ENCODE assay signal across 1 cellular context in the genomic region with DNA sequence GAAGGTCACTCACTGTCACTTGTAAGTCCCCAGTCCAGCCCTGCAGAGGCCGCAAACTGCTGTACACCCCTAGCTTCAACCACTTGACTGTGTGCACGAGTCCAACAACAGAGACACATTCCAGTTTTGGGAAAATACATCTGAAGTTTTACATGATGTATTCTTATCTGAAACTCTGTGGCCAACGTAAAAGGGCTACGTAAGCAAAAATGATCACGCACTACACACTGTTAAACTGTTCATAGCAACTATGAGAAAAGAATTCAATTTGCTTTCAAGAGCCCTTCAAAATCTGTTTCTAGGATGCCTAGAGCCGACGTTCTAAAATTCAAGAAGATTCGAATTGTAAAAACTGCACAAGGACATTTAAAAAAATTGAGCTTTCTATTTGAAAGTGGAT.
TF ChIP-seq lines count a peak whose summit lies in the region.

No MANE protein-coding gene starts in this region.

TF ChIP-seq in HepG2, 621 proteins besides CTCF, POLR2A, EP300 and RAD21:
- TF ChIP-seq, protein P1, sequence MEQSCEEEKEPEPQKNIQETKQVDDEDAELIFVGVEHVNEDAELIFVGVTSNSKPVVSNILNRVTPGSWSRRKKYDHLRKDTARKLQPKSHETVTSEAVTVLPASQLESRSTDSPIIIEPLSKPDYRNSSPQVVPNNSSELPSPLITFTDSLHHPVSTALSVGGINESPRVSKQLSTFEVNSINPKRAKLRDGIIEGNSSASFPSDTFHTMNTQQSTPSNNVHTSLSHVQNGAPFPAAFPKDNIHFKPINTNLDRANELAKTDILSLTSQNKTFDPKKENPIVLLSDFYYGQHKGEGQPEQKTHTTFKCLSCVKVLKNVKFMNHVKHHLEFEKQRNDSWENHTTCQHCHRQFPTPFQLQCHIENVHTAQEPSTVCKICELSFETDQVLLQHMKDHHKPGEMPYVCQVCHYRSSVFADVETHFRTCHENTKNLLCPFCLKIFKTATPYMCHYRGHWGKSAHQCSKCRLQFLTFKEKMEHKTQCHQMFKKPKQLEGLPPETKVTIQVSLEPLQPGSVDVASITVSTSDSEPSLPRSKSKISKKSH (CRISPR knock-in tag; IDR thresholded peaks at IDR 0.05; ENCODE audit: borderline replicate concordance), result no peak
- TF ChIP-seq KLF12 (CRISPR knock-in tag; IDR thresholded peaks at IDR 0.05; ENCODE audit: borderline replicate concordance) (no peak), EHMT2 (IDR thresholded peaks at IDR 0.05; ENCODE audit: borderline replicate concordance, low read depth, low read length) (no peak), ZNF567 (CRISPR knock-in tag; IDR thresholded peaks at IDR 0.05; ENCODE audit: borderline replicate concordance) (no peak), ZNF761 (CRISPR knock-in tag; conservative IDR thresholded peaks at IDR 0.05) (no peak), ZNF24 (IDR thresholded peaks at IDR 0.05) (no peak), ZNF713 (CRISPR knock-in tag; IDR thresholded peaks at IDR 0.05) (no peak), IKZF1 (IDR thresholded peaks at IDR 0.05) (no peak), STAT5B (CRISPR knock-in tag; IDR thresholded peaks at IDR 0.05) (no peak), ZSCAN12 (CRISPR knock-in tag; IDR thresholded peaks at IDR 0.05) (no peak), ELF3 (CRISPR knock-in tag; IDR thresholded peaks at IDR 0.05) (no peak), MAFK (conservative IDR thresholded peaks at IDR 0.05 in 1 of 2, IDR thresholded peaks at IDR 0.05 in 1 of 2; ENCODE audit: low read length in 2 of 2) (peak; percentile 65 to 75), PAF1 (CRISPR knock-in tag; IDR thresholded peaks at IDR 0.05) (no peak), MAFF (IDR thresholded peaks at IDR 0.05; ENCODE audit: low read depth, low read length) (peak; percentile 66)
